9 cellular contexts compared by ENCODE assay signal in the genomic region with DNA sequence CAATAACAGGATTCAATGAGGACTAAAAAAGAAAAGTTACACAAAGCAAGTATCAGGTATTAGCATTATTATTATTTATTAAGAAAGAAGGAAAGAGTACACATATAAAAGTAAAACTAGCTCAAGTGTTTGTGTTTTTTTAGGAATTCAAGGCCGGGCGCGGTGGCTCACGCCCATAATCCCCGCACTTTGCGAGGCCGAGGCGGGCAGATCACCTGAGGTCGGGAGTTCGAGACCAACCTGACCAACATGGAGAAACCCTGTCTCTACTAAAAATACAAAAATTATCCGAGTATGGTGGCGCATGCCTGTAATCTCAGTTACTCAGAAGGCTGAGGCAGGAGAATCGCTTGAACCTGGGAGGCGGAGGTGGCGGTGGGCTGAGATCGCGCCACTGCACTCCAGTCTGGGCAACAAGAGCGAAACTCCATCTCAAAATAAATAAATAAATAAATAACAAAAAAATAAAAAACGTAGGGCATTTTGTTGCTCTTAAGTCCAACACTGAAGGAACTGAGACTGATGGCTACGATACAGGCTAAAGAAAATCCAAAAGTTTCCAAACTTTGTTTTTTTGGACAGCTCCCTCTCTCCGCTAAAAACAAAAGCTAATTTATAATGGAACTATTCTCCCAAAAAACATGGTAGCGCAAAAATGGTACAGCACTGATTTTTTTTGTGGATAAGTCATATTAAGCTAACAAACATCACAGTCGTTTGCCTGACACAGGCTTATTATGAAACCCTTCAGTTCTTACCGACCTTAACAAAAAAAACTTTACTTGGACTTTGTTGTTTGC. TPM values are rescaled to one million over a fixed set of nuclear protein-coding genes. Genes with fewer than 3 reads are reported as not detected.
DNase-seq lines count a peak whose midpoint lies in the region; ATAC-seq, FAIRE-seq and TF ChIP-seq lines count a peak whose summit lies in the region.
"Had no signal": no experiment of that assay in that cellular context is flagged by ENCODE, and none has a peak within 500 bp of the region (broad histone marks: within the 10 kb centered on the region; RNA-seq: fewer than 3 reads in every experiment).

No MANE protein-coding gene starts in this region.

- WGBS in right lobe of liver (ENCODE audit: insufficient coverage, low coverage, low lambda C conversion rate, missing lambda C conversion rate), result 70% methylated on average over 23 of the region's 24 CpGs

- peak overlapping the region; percentile 100 for H3K4me3 Mint-ChIP-seq in activated naive CD4-positive, alpha-beta T cell treated with anti-CD3 and anti-CD28 coated beads for 36 hours
- H3K4me3 Mint-ChIP-seq in astrocyte (ENCODE audit: unreplicated experiment) (peak overlapping the region; percentile 100), type B pancreatic cell (peak overlapping the region; percentile 100)

- CTCF ChIA-PET in activated naive CD4-positive, alpha-beta T cell treated with anti-CD3 and anti-CD28 coated beads for 36 hours (lab: Charles Lee), result interaction anchor here (1.1 to 1.7 kb wide), 4 partner anchors 10 to 217 kb away, joined by 3 to 6 read pairs (median 4); no protein-coding TSS in a partner anchor

- no peaks in the 10 kb centered on the region for H3K36me3 ChIP-seq in astrocyte (ENCODE audit: insufficient read depth, low read length)
- peaks cover 0 to 1% (median 0%) of the 10 kb centered on the region in 4 donors for H3K36me3 ChIP-seq in right lobe of liver

- H3K27ac ChIP-seq in astrocyte (ENCODE audit: low read depth, low read length) (peak overlapping the region; percentile 5), right lobe of liver (peak overlapping the region in 1 of 3 donors; percentile 83)

- H3K9me3 Mint-ChIP-seq in activated naive CD4-positive, alpha-beta T cell treated with anti-CD3 and anti-CD28 coated beads for 36 hours, result no peaks in the 10 kb centered on the region
- H3K9me3 Mint-ChIP-seq in astrocyte (ENCODE audit: unreplicated experiment) (no peaks in the 10 kb centered on the region), type B pancreatic cell (no peaks in the 10 kb centered on the region)

- no peak for TF ChIP-seq CTCF in astrocyte (IDR thresholded peaks at IDR 0.05; ENCODE audit: insufficient read depth, low read depth, low read length)
- TF ChIP-seq CTCF in right lobe of liver (IDR thresholded peaks at IDR 0.05), result no peak
- no peak for TF ChIP-seq CTCF in type B pancreatic cell (conservative IDR thresholded peaks at IDR 0.05)

- no peak overlapping the region for H2AFZ ChIP-seq in astrocyte (ENCODE audit: low read depth, low read length)

- peaks cover 34% of the 10 kb centered on the region for H3K4me1 Mint-ChIP-seq in activated naive CD4-positive, alpha-beta T cell treated with anti-CD3 and anti-CD28 coated beads for 36 hours (ENCODE audit: low read depth)
- H3K4me1 Mint-ChIP-seq in astrocyte (ENCODE audit: low read depth, unreplicated experiment), result peaks cover 6% of the 10 kb centered on the region
- peaks cover 10% of the 10 kb centered on the region for H3K4me1 Mint-ChIP-seq in type B pancreatic cell (ENCODE audit: unreplicated experiment)

- no peaks in the 10 kb centered on the region for H3K27me3 Mint-ChIP-seq in activated naive CD4-positive, alpha-beta T cell treated with anti-CD3 and anti-CD28 coated beads for 36 hours (ENCODE audit: low read depth)
- no peaks in the 10 kb centered on the region for H3K27me3 Mint-ChIP-seq in astrocyte (ENCODE audit: low read depth, unreplicated experiment)
- H3K27me3 Mint-ChIP-seq in type B pancreatic cell, result peaks cover 12% of the 10 kb centered on the region

- H3K9me3 ChIP-seq in astrocyte (ENCODE audit: insufficient read depth, low read depth, low read length) (no peaks in the 10 kb centered on the region), right lobe of liver (no peaks in the 10 kb centered on the region)
- H3K9me3 ChIP-seq: Peyer's patch had no signal

- no peak for TF ChIP-seq POLR2A in right lobe of liver (IDR thresholded peaks at IDR 0.05)

- H4K20me1 ChIP-seq in astrocyte (ENCODE audit: insufficient read depth, low read length), result peaks cover 43% of the 10 kb centered on the region

- H3K36me3 Mint-ChIP-seq in activated naive CD4-positive, alpha-beta T cell treated with anti-CD3 and anti-CD28 coated beads for 36 hours (ENCODE audit: low read depth), result peaks cover 3% of the 10 kb centered on the region
- H3K36me3 Mint-ChIP-seq in astrocyte (ENCODE audit: low read depth, unreplicated experiment), result no peaks in the 10 kb centered on the region
- H3K36me3 Mint-ChIP-seq in type B pancreatic cell, result peaks cover 8% of the 10 kb centered on the region

- ATAC-seq in right lobe of liver, result no peak
- no peak for ATAC-seq in GM21447 (IDR thresholded peaks at IDR 0.05; ENCODE audit: unreplicated experiment)
- ATAC-seq in GM21526 (IDR thresholded peaks at IDR 0.05; ENCODE audit: low FRiP score, unreplicated experiment), result no peak

- peak overlapping the region; percentile 97 for H3K4me2 ChIP-seq in astrocyte (ENCODE audit: low read length)

- H3K79me2 ChIP-seq in astrocyte (ENCODE audit: insufficient read depth, low read length), result peaks cover 62% of the 10 kb centered on the region

- FAIRE-seq in astrocyte (lab: Jason Lieb, UNC), result no peak

- H3K4me3 ChIP-seq in astrocyte (ENCODE audit: insufficient read depth, low read depth, low read length) (peak overlapping the region; percentile 94), right lobe of liver (peak overlapping the region; percentile 70 to 85 (median 78))

- no peak for DNase-seq in activated naive CD4-positive, alpha-beta T cell treated with anti-CD3 and anti-CD28 coated beads for 36 hours
- no peak for DNase-seq in activated naive CD4-positive, alpha-beta T cell (lab: John Stamatoyannopoulos, UW)
- DNase-seq in astrocyte (ENCODE audit: low read depth) (no peak), right lobe of liver (no peak), type B pancreatic cell (ENCODE audit: extremely low spot score, unreplicated experiment) (no peak), cerebellum (ENCODE audit: low spot score) (no peak)
- DNase-seq: Peyer's patch had no signal

- H3K27me3 ChIP-seq in astrocyte (ENCODE audit: insufficient read depth, low read length) (no peaks in the 10 kb centered on the region), right lobe of liver (no peaks in the 10 kb centered on the region)
- H3K27me3 ChIP-seq: Peyer's patch had no signal

- intact Hi-C loops in activated naive CD4-positive, alpha-beta T cell treated with anti-CD3 and anti-CD28 coated beads for 36 hours (cut with micrococcal nuclease), result loop anchor here (5.0 kb wide), 1 partner anchor 216 kb away; no protein-coding TSS in a partner anchor
- intact Hi-C loops in right lobe of liver (cut with DNase I), result no loop called here

- H3K4me1 ChIP-seq in astrocyte (ENCODE audit: insufficient read depth, low read length) (peaks cover 11% of the 10 kb centered on the region), right lobe of liver (peaks cover 0 to 13% (median 6%) of the 10 kb centered on the region in 4 donors)

- H3K9ac ChIP-seq in astrocyte (ENCODE audit: low read length), result peak overlapping the region; percentile 97

- H3K27ac Mint-ChIP-seq in activated naive CD4-positive, alpha-beta T cell treated with anti-CD3 and anti-CD28 coated beads for 36 hours, result no peak overlapping the region
- H3K27ac Mint-ChIP-seq in astrocyte (ENCODE audit: unreplicated experiment) (no peak overlapping the region), type B pancreatic cell (peak overlapping the region; percentile 99)

RNA-seq across cellular contexts. Expression of gene TRAPPC8, which starts 1.7 kb away (rescaled TPM):
- total RNA-seq in activated naive CD4-positive, alpha-beta T cell treated with anti-CD3 and anti-CD28 coated beads for 36 hours, result 10 to 100 TPM; 24.9 to 26.5 TPM
- total RNA-seq in astrocyte (27.1 and 31.5 TPM in 2 replicates), right lobe of liver (10 to 100 TPM; 25.7 to 37.3 (median 29.5) TPM), type B pancreatic cell (ENCODE audit: low replicate concordance) (43.6 and 45.6 TPM in 2 replicates), cerebellum (81.3 TPM)
